In genomic region chr4:169103966-169104412, GRCh38 we compare ENCODE assay signal across 12 cellular contexts.
DNase-seq lines count a peak whose midpoint lies in the region; ATAC-seq, FAIRE-seq and TF ChIP-seq lines count a peak whose summit lies in the region.
"Had no signal": no experiment of that assay in that cellular context is flagged by ENCODE, and none has a peak within 500 bp of the region (broad histone marks: within the 10 kb centered on the region; RNA-seq: fewer than 3 reads in every experiment).

No MANE protein-coding gene starts in this region.

- peaks cover 20% of the 10 kb centered on the region for H3K4me1 ChIP-seq in A549
- peaks cover 17% of the 10 kb centered on the region for H3K4me1 ChIP-seq in HUES48 (ENCODE audit: control insufficient read depth, insufficient read depth, low read length)
- peaks cover 12% of the 10 kb centered on the region for H3K4me1 ChIP-seq in RWPE2 (ENCODE audit: insufficient read depth, poor library complexity, severe bottlenecking)
- no peaks in the 10 kb centered on the region for H3K4me1 ChIP-seq in Peyer's patch
- peaks cover 5 to 11% (median 9%) of the 10 kb centered on the region in 4 donors for H3K4me1 ChIP-seq in upper lobe of left lung
- H3K4me1 ChIP-seq: parathyroid adenoma had no signal

- no peak overlapping the region for H3K27ac Mint-ChIP-seq in activated T-helper 2 cell treated with anti-CD3 and anti-CD28 coated beads, Interferon-gamma antibody, Interleukin-2, Interleukin-4, amounts not matched to agents 10 μg/mL and 5 μg/mL and 100 μg/mL, durations not matched to agents 14 hours and 24 hours and 36 hours
- H3K27ac Mint-ChIP-seq: activated B cell treated with CpG ODN at 0.5 μM for 24 hours, B cell had no signal

- H3K36me3 Mint-ChIP-seq in activated T-helper 2 cell treated with anti-CD3 and anti-CD28 coated beads, Interferon-gamma antibody, Interleukin-2, Interleukin-4, amounts not matched to agents 10 μg/mL and 5 μg/mL and 100 μg/mL, durations not matched to agents 14 hours and 24 hours and 36 hours (ENCODE audit: low read depth) = no peaks in the 10 kb centered on the region

- H3K36me3 ChIP-seq in HUES48 (ENCODE audit: control insufficient read depth, insufficient read depth, low read length) (peaks cover 19% of the 10 kb centered on the region), RWPE2 (ENCODE audit: low read depth) (peaks cover 50% of the 10 kb centered on the region), Peyer's patch (peaks cover 0 to 47% (median 0%) of the 10 kb centered on the region in 3 donors), upper lobe of left lung (peaks cover 6 to 46% (median 16%) of the 10 kb centered on the region in 4 donors)

- no peaks in the 10 kb centered on the region for H3K9me3 Mint-ChIP-seq in activated T-helper 2 cell treated with anti-CD3 and anti-CD28 coated beads, Interferon-gamma antibody, Interleukin-2, Interleukin-4, amounts not matched to agents 10 μg/mL and 5 μg/mL and 100 μg/mL, durations not matched to agents 14 hours and 24 hours and 36 hours
- H3K9me3 Mint-ChIP-seq: activated B cell treated with CpG ODN at 0.5 μM for 24 hours had no signal

- POLR2A ChIA-PET in A549 (lab: Yijun Ruan, JAX) = no interaction called here

- no peak for TF ChIP-seq EP300 in A549 (IDR thresholded peaks at IDR 0.05)
- TF ChIP-seq EP300 in upper lobe of left lung (IDR thresholded peaks at IDR 0.05) = no peak

- no peak for FAIRE-seq in A549 (lab: Jason Lieb, UNC)

- peaks cover 6% of the 10 kb centered on the region for H3K27me3 Mint-ChIP-seq in activated T-helper 2 cell treated with anti-CD3 and anti-CD28 coated beads, Interferon-gamma antibody, Interleukin-2, Interleukin-4, amounts not matched to agents 10 μg/mL and 5 μg/mL and 100 μg/mL, durations not matched to agents 14 hours and 24 hours and 36 hours (ENCODE audit: low read depth)
- H3K27me3 Mint-ChIP-seq: activated B cell treated with CpG ODN at 0.5 μM for 24 hours, B cell had no signal

- no peaks in the 10 kb centered on the region for H3K4me1 Mint-ChIP-seq in activated T-helper 2 cell treated with anti-CD3 and anti-CD28 coated beads, Interferon-gamma antibody, Interleukin-2, Interleukin-4, amounts not matched to agents 10 μg/mL and 5 μg/mL and 100 μg/mL, durations not matched to agents 14 hours and 24 hours and 36 hours (ENCODE audit: low read depth)

- no peaks in the 10 kb centered on the region for H3K27me3 ChIP-seq in HUES48 (ENCODE audit: control insufficient read depth, insufficient read depth, low read length)
- no peaks in the 10 kb centered on the region for H3K27me3 ChIP-seq in RWPE2 (ENCODE audit: insufficient read depth, poor library complexity, severe bottlenecking)
- no peaks in the 10 kb centered on the region for H3K27me3 ChIP-seq in Peyer's patch
- H3K27me3 ChIP-seq in upper lobe of left lung = no peaks in the 10 kb centered on the region

- TF ChIP-seq POLR2A in A549 (IDR thresholded peaks at IDR 0.05; ENCODE audit: low read length) = no peak
- no peak for TF ChIP-seq POLR2A in Peyer's patch (IDR thresholded peaks at IDR 0.05)
- no peak for TF ChIP-seq POLR2A in upper lobe of left lung (IDR thresholded peaks at IDR 0.05)

- no peak overlapping the region for H3K4me3 ChIP-seq in A549
- H3K4me3 ChIP-seq in HUES48 (ENCODE audit: low read depth, low read length) = no peak overlapping the region
- H3K4me3 ChIP-seq in RWPE2 (ENCODE audit: severe bottlenecking) = no peak overlapping the region
- H3K4me3 ChIP-seq in Peyer's patch = no peak overlapping the region
- H3K4me3 ChIP-seq in upper lobe of left lung = no peak overlapping the region

- H3K9me3 ChIP-seq in A549 (no peaks in the 10 kb centered on the region), HUES48 (ENCODE audit: control insufficient read depth, insufficient read depth, low read length) (no peaks in the 10 kb centered on the region), RWPE2 (ENCODE audit: severe bottlenecking) (no peaks in the 10 kb centered on the region), Peyer's patch (no peaks in the 10 kb centered on the region), upper lobe of left lung (no peaks in the 10 kb centered on the region)

- no peak overlapping the region for H3K9ac ChIP-seq in HUES48 (ENCODE audit: low read depth, low read length)
- H3K9ac ChIP-seq: parathyroid adenoma had no signal

- intact Hi-C loops in activated T-helper 2 cell treated with anti-CD3 and anti-CD28 coated beads, Interferon-gamma antibody, Interleukin-2, Interleukin-4, amounts not matched to agents 10 μg/mL and 5 μg/mL and 100 μg/mL, durations not matched to agents 14 hours and 24 hours and 36 hours (cut with micrococcal nuclease) = no loop called here

- CTCF ChIA-PET in A549 (lab: Yijun Ruan, JAX) = interaction anchor here (0.6 to 1.0 kb wide), 2 partner anchors 12 to 80 kb away, joined by 3 to 4 read pairs; no protein-coding TSS in a partner anchor

- H3K4me3 Mint-ChIP-seq in activated T-helper 2 cell treated with anti-CD3 and anti-CD28 coated beads, Interferon-gamma antibody, Interleukin-2, Interleukin-4, amounts not matched to agents 10 μg/mL and 5 μg/mL and 100 μg/mL, durations not matched to agents 14 hours and 24 hours and 36 hours (ENCODE audit: low read depth) = no peak overlapping the region
- H3K4me3 Mint-ChIP-seq: activated B cell treated with CpG ODN at 0.5 μM for 24 hours, B cell had no signal

- ATAC-seq in A549 (peak; percentile 19 to 34; a peak in 1 of 6 replicates), RWPE2 (ENCODE audit: low read depth) (peak; percentile 87), upper lobe of left lung (ENCODE audit: low FRiP score in 2 of 2) (no peak)

- TF ChIP-seq CTCF in A549 (IDR thresholded peaks at IDR 0.05) = no peak
- no peak for TF ChIP-seq CTCF in RWPE2 (IDR thresholded peaks at IDR 0.05; ENCODE audit: poor library complexity, severe bottlenecking)
- TF ChIP-seq CTCF in Peyer's patch (IDR thresholded peaks at IDR 0.05) = no peak
- no peak for TF ChIP-seq CTCF in upper lobe of left lung (IDR thresholded peaks at IDR 0.05)

- no peak for TF ChIP-seq RAD21 in A549 (conservative IDR thresholded peaks at IDR 0.05 in 1 of 2, IDR thresholded peaks at IDR 0.05 in 1 of 2)

- peak overlapping the region in 1 of 2 experiments; percentile 46; a peak in 2 of 6 replicates for H3K27ac ChIP-seq in A549
- peak overlapping the region; percentile 66 for H3K27ac ChIP-seq in HUES48 (ENCODE audit: low read depth, low read length)
- H3K27ac ChIP-seq in RWPE2 (ENCODE audit: poor library complexity, severe bottlenecking) = peak overlapping the region; percentile 35
- H3K27ac ChIP-seq in Peyer's patch = no peak overlapping the region
- H3K27ac ChIP-seq in upper lobe of left lung = no peak overlapping the region
- H3K27ac ChIP-seq: parathyroid adenoma had no signal

- 79% methylated on average over 3 of the region's 3 CpGs for WGBS in A549 (ENCODE audit: missing lambda C conversion rate)
- WGBS in upper lobe of left lung, 2 donors = 66 to 72% methylated on average over 3 of the region's 3 CpGs

- DNase-seq in A549 (ENCODE audit: low read depth in 1 of 2, low spot score in 1 of 2) (no peak), RWPE2 (ENCODE audit: low spot score) (no peak), islet precursor cell (peak; percentile 91), Peyer's patch (no peak), upper lobe of left lung (no peak)
- no peak for DNase-seq in NK-92 treated with Interleukin-12 subunit alpha and Interleukin-12 subunit beta, amount 100 ng/mL, for 24 hours (lab: John Stamatoyannopoulos, UW)
- no peak for DNase-seq in activated T-helper 2 cell treated with anti-CD3 and anti-CD28 coated beads, Interferon-gamma antibody, Interleukin-2, Interleukin-4, amounts not matched to agents 10 μg/mL and 5 μg/mL and 100 μg/mL, durations not matched to agents 14 hours and 24 hours and 36 hours (ENCODE audit: low spot score)
- DNase-seq: activated B cell treated with CpG ODN at 0.5 μM for 24 hours; activated effector memory CD4-positive, alpha-beta T cell treated with Interleukin-2 at 50 U/mL for 16 hours had no signal

- H3K4me2 ChIP-seq in A549 = peak overlapping the region; percentile 11; the same call in 1 of the 3 replicates

TF ChIP-seq in A549, 52 proteins besides CTCF, POLR2A, EP300 and RAD21 (continues in another document):
- TF ChIP-seq REST (IDR thresholded peaks at IDR 0.05) = no peak
- no peak for TF ChIP-seq ZC3H11A (IDR thresholded peaks at IDR 0.05)
- TF ChIP-seq HDAC2 (IDR thresholded peaks at IDR 0.05) = no peak
- no peak for TF ChIP-seq HES2 (IDR thresholded peaks at IDR 0.05)
- TF ChIP-seq ATOH8 (CRISPR knock-in tag; IDR thresholded peaks at IDR 0.05; ENCODE audit: low read depth) = no peak
- TF ChIP-seq MAFK (IDR thresholded peaks at IDR 0.05; ENCODE audit: partially characterized antibody) = no peak

Comparison
In these comparisons a context has a peak if more than half of its experiments do, and no peak if none do; other contexts are left out.
1. ATAC-seq: peak in A549 (2 of 2) and RWPE2 (single experiment); none in upper lobe of left lung (0 of 2).
2. H3K27ac ChIP-seq: peak in HUES48 (single experiment) and RWPE2 (single experiment); none in Peyer's patch (0 of 4) and upper lobe of left lung (0 of 4).